Comparison of ENCODE assay signal across 19 cellular contexts in the genomic region with DNA sequence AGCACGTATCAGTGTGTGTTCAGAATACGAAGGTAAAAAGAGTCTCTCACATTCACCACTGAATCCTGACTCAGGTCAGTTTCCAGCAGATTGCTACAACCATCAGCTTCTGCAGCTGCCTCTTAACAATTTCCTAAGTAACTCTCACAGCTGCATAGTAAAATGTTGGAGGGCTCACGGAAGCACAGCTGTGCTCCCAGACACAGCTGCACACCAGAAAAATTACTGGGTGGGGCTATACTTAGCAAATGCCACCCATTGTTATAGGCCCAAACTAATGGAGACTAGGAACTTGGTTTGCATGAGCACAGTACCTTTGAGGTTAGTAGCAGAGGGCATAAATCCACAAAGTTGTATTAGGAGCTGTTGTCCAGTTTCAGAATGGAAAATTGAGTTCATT.
"Had no signal": no experiment of that assay in that cellular context is flagged by ENCODE, and none has a peak within 500 bp of the region (broad histone marks: within the 10 kb centered on the region; RNA-seq: fewer than 3 reads in every experiment).

No MANE protein-coding gene starts in this region.

- H3K4me3 ChIP-seq: ascending aorta, coronary artery, psoas muscle, sigmoid colon, upper lobe of left lung had no signal

- H3K27ac Mint-ChIP-seq: activated CD4-positive, alpha-beta T cell treated with anti-CD3 and anti-CD28 coated beads for 36 hours; activated CD8-positive, alpha-beta T cell treated with anti-CD3 and anti-CD28 coated beads for 36 hours; activated naive CD8-positive, alpha-beta T cell treated with anti-CD3 and anti-CD28 coated beads, Interleukin-2, amount 50 U/mL, for 24 hours; activated T-cell treated with anti-CD3 and anti-CD28 coated beads, Interleukin-2, amount 50 U/mL, for 72 hours; naive thymus-derived CD4-positive, alpha-beta T cell; stimulated activated naive CD8-positive, alpha-beta T cell treated with anti-CD3 and anti-CD28 coated beads, Interleukin-15, Interleukin-2, amounts not matched to agents 100 ng/mL and 50 ng/mL, for 24 hours had no signal

- H3K4me1 ChIP-seq: ascending aorta, psoas muscle, sigmoid colon, upper lobe of left lung had no signal

- H3K9me3 Mint-ChIP-seq: activated CD8-positive, alpha-beta T cell treated with anti-CD3 and anti-CD28 coated beads for 36 hours; activated naive CD8-positive, alpha-beta T cell treated with anti-CD3 and anti-CD28 coated beads, Interleukin-2, amount 50 U/mL, for 24 hours; activated T-cell treated with anti-CD3 and anti-CD28 coated beads, Interleukin-2, amount 50 U/mL, for 72 hours; naive thymus-derived CD4-positive, alpha-beta T cell; stimulated activated naive CD8-positive, alpha-beta T cell treated with anti-CD3 and anti-CD28 coated beads, Interleukin-15, Interleukin-2, amounts not matched to agents 100 ng/mL and 50 ng/mL, for 24 hours had no signal

- DNase-seq: activated CD4-positive, alpha-beta T cell treated with anti-CD3 and anti-CD28 coated beads for 36 hours; activated CD8-positive, alpha-beta memory T cell treated with anti-CD3 and anti-CD28 coated beads, Interleukin-2, amount 50 U/mL, for 4 hours; activated CD8-positive, alpha-beta T cell treated with anti-CD3 and anti-CD28 coated beads for 36 hours; activated gamma-delta T cell treated with Interleukin-2 at 50 U/mL for 16 hours; activated naive CD8-positive, alpha-beta T cell treated with anti-CD3 and anti-CD28 coated beads, Interleukin-2, amount 50 U/mL, for 24 hours; activated T-cell treated with anti-CD3 and anti-CD28 coated beads, Interleukin-2, amount 50 U/mL, for 72 hours; caudate nucleus; effector CD4-positive, alpha-beta T cell; hippocampal formation; naive thymus-derived CD4-positive, alpha-beta T cell; psoas muscle; sigmoid colon; stimulated activated CD4-positive, alpha-beta T cell treated with anti-CD3 and anti-CD28 coated beads, Interleukin-4, amount 100 ng/mL, for 1 hour; T-helper 1 cell; upper lobe of left lung; WERI-Rb-1 had no signal

- ATAC-seq: activated CD4-positive, alpha-beta T cell treated with anti-CD3 and anti-CD28 coated beads for 36 hours; activated CD8-positive, alpha-beta T cell treated with anti-CD3 and anti-CD28 coated beads for 36 hours; activated naive CD8-positive, alpha-beta T cell treated with anti-CD3 and anti-CD28 coated beads, Interleukin-2, amount 50 U/mL, for 24 hours; activated T-cell treated with anti-CD3 and anti-CD28 coated beads, Interleukin-2, amount 50 U/mL, for 72 hours; naive thymus-derived CD4-positive, alpha-beta T cell; psoas muscle had no signal

- H3K9me3 ChIP-seq: ascending aorta, psoas muscle, sigmoid colon, upper lobe of left lung had no signal

- H3K36me3 Mint-ChIP-seq: naive thymus-derived CD4-positive, alpha-beta T cell had no signal

- H3K36me3 ChIP-seq: ascending aorta, sigmoid colon, upper lobe of left lung, WERI-Rb-1 had no signal

- H3K27me3 ChIP-seq: ascending aorta, sigmoid colon, upper lobe of left lung had no signal

- H3K27ac ChIP-seq: ascending aorta, coronary artery, psoas muscle, sigmoid colon, upper lobe of left lung, WERI-Rb-1 had no signal
